ENCODE assay signal across 28 cellular contexts in genomic region chr11:115657586-115657985, GRCh38.
DNase-seq lines count a peak whose midpoint lies in the region; TF ChIP-seq lines count a peak whose summit lies in the region.
"Had no signal": no experiment of that assay in that cellular context is flagged by ENCODE, and none has a peak within 500 bp of the region (broad histone marks: within the 10 kb centered on the region; RNA-seq: fewer than 3 reads in every experiment).

No MANE protein-coding gene starts in this region.

- no peak overlapping the region for H3K9ac ChIP-seq in mammary epithelial cell (ENCODE audit: insufficient read depth, low read length)
- H3K9ac ChIP-seq: BLaER1 treated with 17β-estradiol and CSF1 and Interleukin-3, amounts not matched to agents 10 nM and 100 nM; KMS-11 had no signal

- H3K4me3 Mint-ChIP-seq in MCF 10A (ENCODE audit: unreplicated experiment) = no peak overlapping the region
- H3K4me3 Mint-ChIP-seq in activated CD4-positive, alpha-beta T cell treated with anti-CD3 and anti-CD28 coated beads, Interleukin-2, amount 10 ng/mL, durations not matched to agents 24 days and 14 days = no peak overlapping the region
- H3K4me3 Mint-ChIP-seq: CD4-positive, alpha-beta memory T cell; IgD-negative memory B cell had no signal

- H3K4me1 ChIP-seq in mammary epithelial cell (ENCODE audit: insufficient read depth, low read length) = peaks cover 31% of the 10 kb centered on the region

- H3K4me3 ChIP-seq in mammary epithelial cell (replicated peaks in 1 of 3; ENCODE audit: insufficient read depth in 1 of 3, low read depth in 2 of 3, low read length in 3 of 3) (no peak overlapping the region), astrocyte of the spinal cord (ENCODE audit: low read depth, low read length) (no peak overlapping the region)
- H3K4me3 ChIP-seq: BLaER1 treated with 17β-estradiol and CSF1 and Interleukin-3, amounts not matched to agents 10 nM and 100 nM; PC-9 had no signal

- no peak overlapping the region for H2AFZ ChIP-seq in mammary epithelial cell (ENCODE audit: low read depth, low read length)
- H2AFZ ChIP-seq: PC-9 had no signal

- peak; percentile 22 for DNase-seq in mammary epithelial cell
- DNase-seq in MCF 10A (ENCODE audit: unreplicated experiment) = no peak
- DNase-seq in astrocyte of the spinal cord (ENCODE audit: low read depth, low spot score) = peak; percentile 45
- DNase-seq in kidney glomerular epithelial cell (lab: John Stamatoyannopoulos, UW) = peak; percentile 6
- DNase-seq in NCI-H446 (lab: John Stamatoyannopoulos, UW) = no peak
- DNase-seq in activated CD4-positive, alpha-beta T cell treated with anti-CD3 and anti-CD28 coated beads, Interleukin-2, amount 10 ng/mL, durations not matched to agents 24 days and 14 days = no peak
- no peak for DNase-seq in T-helper 1 cell
- no peak for DNase-seq in NCI-H1092 treated with DMSO at 0.1 percent for 48 hours (lab: John Stamatoyannopoulos, UW)
- DNase-seq: 8988T; ACHN; AML-193; CD4-positive, alpha-beta memory T cell; COR-L47; EL; GDM1; HCEC 1CT; NCI-H1092; NCI-H1436 treated with DMSO at 0.1 percent for 48 hours; NCI-H1930; NCI-H2107; NCI-H524 treated with DMSO at 0.1 percent for 48 hours; NCI-H774; PC-9; Right ventricle myocardium superior; RPMI8226 had no signal

- no peaks in the 10 kb centered on the region for H3K4me1 Mint-ChIP-seq in MCF 10A (ENCODE audit: insufficient read depth, unreplicated experiment)
- H3K4me1 Mint-ChIP-seq in activated CD4-positive, alpha-beta T cell treated with anti-CD3 and anti-CD28 coated beads, Interleukin-2, amount 10 ng/mL, durations not matched to agents 24 days and 14 days = no peaks in the 10 kb centered on the region
- H3K4me1 Mint-ChIP-seq: IgD-negative memory B cell had no signal

- dilution Hi-C loops in mammary epithelial cell (cut with HindIII; ENCODE audit: low sequenced_read_pairs) = no loop called here

- no peaks in the 10 kb centered on the region for H3K9me3 Mint-ChIP-seq in MCF 10A (ENCODE audit: unreplicated experiment)
- H3K9me3 Mint-ChIP-seq in activated CD4-positive, alpha-beta T cell treated with anti-CD3 and anti-CD28 coated beads, Interleukin-2, amount 10 ng/mL, durations not matched to agents 24 days and 14 days = no peaks in the 10 kb centered on the region

- POLR2A ChIA-PET in MCF 10A (lab: Yijun Ruan, JAX) = no interaction called here

- 98% methylated on average over 4 of the region's 4 CpGs for WGBS in mammary epithelial cell (ENCODE audit: low coverage, missing lambda C conversion rate)

- H3K27ac Mint-ChIP-seq in MCF 10A (ENCODE audit: low read depth, unreplicated experiment) = no peak overlapping the region
- no peak overlapping the region for H3K27ac Mint-ChIP-seq in activated CD4-positive, alpha-beta T cell treated with anti-CD3 and anti-CD28 coated beads, Interleukin-2, amount 10 ng/mL, durations not matched to agents 24 days and 14 days
- H3K27ac Mint-ChIP-seq: IgD-negative memory B cell had no signal

- CTCF ChIA-PET in mammary epithelial cell (lab: Charles Lee; ENCODE audit: low non-redundant PET) (no interaction called here), MCF 10A (lab: Yijun Ruan, JAX) (no interaction called here)

- peaks cover 8% of the 10 kb centered on the region for H3K9me3 ChIP-seq in mammary epithelial cell (replicated peaks; ENCODE audit: insufficient read depth, low read length)

- no peak overlapping the region for H3K27ac ChIP-seq in mammary epithelial cell (ENCODE audit: insufficient read depth, low read depth, low read length)
- H3K27ac ChIP-seq: BLaER1 treated with 17β-estradiol and CSF1 and Interleukin-3, amounts not matched to agents 10 nM and 100 nM; KMS-11; PC-9 had no signal

- BruUV-seq in mammary epithelial cell (replicated peaks; lab: Mats Ljungman, UMichigan) = no TSS peak
- BruUV-seq in MCF 10A (replicated peaks; lab: Mats Ljungman, UMichigan) = no TSS peak

- H3K4me2 ChIP-seq in mammary epithelial cell (ENCODE audit: insufficient read depth, low read depth, low read length) = no peak overlapping the region
- H3K4me2 ChIP-seq: BLaER1 treated with 17β-estradiol and CSF1 and Interleukin-3, amounts not matched to agents 10 nM and 100 nM; KMS-11; PC-9 had no signal

- H3K36me3 ChIP-seq in mammary epithelial cell (ENCODE audit: insufficient read depth, low read length) = no peaks in the 10 kb centered on the region
- H3K36me3 ChIP-seq: BLaER1 treated with 17β-estradiol and CSF1 and Interleukin-3, amounts not matched to agents 10 nM and 100 nM had no signal

- no peaks in the 10 kb centered on the region for H3K79me2 ChIP-seq in mammary epithelial cell (ENCODE audit: insufficient read depth, low read length)

- no peaks in the 10 kb centered on the region for H3K27me3 ChIP-seq in mammary epithelial cell (ENCODE audit: insufficient read depth, low read length)
- H3K27me3 ChIP-seq: BLaER1 treated with 17β-estradiol and CSF1 and Interleukin-3, amounts not matched to agents 10 nM and 100 nM had no signal

- peaks cover 44% of the 10 kb centered on the region for H3K27me3 Mint-ChIP-seq in MCF 10A (ENCODE audit: insufficient read depth, unreplicated experiment)
- peaks cover 29% of the 10 kb centered on the region for H3K27me3 Mint-ChIP-seq in activated CD4-positive, alpha-beta T cell treated with anti-CD3 and anti-CD28 coated beads, Interleukin-2, amount 10 ng/mL, durations not matched to agents 24 days and 14 days

- in situ Hi-C loops in mammary epithelial cell (cut with MboI; ENCODE audit: low sequenced_read_pairs in 2 of 2) (no loop called here), astrocyte of the spinal cord (cut with HindIII; ENCODE audit: low sequenced_read_pairs) (no loop called here)

- intact Hi-C loops in mammary epithelial cell (cut with micrococcal nuclease) = loop anchor here (10.0 kb wide), 1 partner anchor 153 kb away; the partner anchor contains the start of gene CADM1
- intact Hi-C loops in MCF 10A (cut with micrococcal nuclease) = no loop called here
- intact Hi-C loops in activated CD4-positive, alpha-beta T cell treated with anti-CD3 and anti-CD28 coated beads, Interleukin-2, amount 10 ng/mL, durations not matched to agents 24 days and 14 days (cut with micrococcal nuclease) = no loop called here

- H3K36me3 Mint-ChIP-seq in MCF 10A (ENCODE audit: insufficient read depth, unreplicated experiment) = no peaks in the 10 kb centered on the region
- H3K36me3 Mint-ChIP-seq in activated CD4-positive, alpha-beta T cell treated with anti-CD3 and anti-CD28 coated beads, Interleukin-2, amount 10 ng/mL, durations not matched to agents 24 days and 14 days (ENCODE audit: low read depth) = no peaks in the 10 kb centered on the region
- H3K36me3 Mint-ChIP-seq: CD4-positive, alpha-beta memory T cell; IgD-negative memory B cell had no signal

- no peak for TF ChIP-seq CTCF in mammary epithelial cell (conservative IDR thresholded peaks at IDR 0.05 in 1 of 2, IDR thresholded peaks at IDR 0.05 in 1 of 2; ENCODE audit: extremely low read depth in 1 of 2, insufficient read depth in 1 of 2, low read depth in 1 of 2, low read length in 2 of 2)
- no peak for TF ChIP-seq CTCF in MCF 10A (IDR thresholded peaks at IDR 0.05; ENCODE audit: unreplicated experiment)
- TF ChIP-seq CTCF in astrocyte of the spinal cord (IDR thresholded peaks at IDR 0.05; ENCODE audit: low read depth, low read length) = no peak

- no peaks in the 10 kb centered on the region for H4K20me1 ChIP-seq in mammary epithelial cell (ENCODE audit: insufficient read depth, low read length)
- H4K20me1 ChIP-seq: BLaER1 treated with 17β-estradiol and CSF1 and Interleukin-3, amounts not matched to agents 10 nM and 100 nM had no signal

Comparison
In these comparisons a context has a peak if more than half of its experiments do, and no peak if none do; other contexts are left out.
1. DNase-seq: peak in mammary epithelial cell (single experiment), astrocyte of the spinal cord (single experiment) and kidney glomerular epithelial cell (single experiment); none in MCF 10A (single experiment), NCI-H446 (0 of 2), activated CD4-positive, alpha-beta T cell treated with anti-CD3 and anti-CD28 coated beads, Interleukin-2, amount 10 ng/mL, durations not matched to agents 24 days and 14 days (single experiment), T-helper 1 cell (0 of 5) and NCI-H1092 treated with DMSO at 0.1 percent for 48 hours (single experiment).